ENCODE assay signal across 3 cellular contexts in the genomic region with DNA sequence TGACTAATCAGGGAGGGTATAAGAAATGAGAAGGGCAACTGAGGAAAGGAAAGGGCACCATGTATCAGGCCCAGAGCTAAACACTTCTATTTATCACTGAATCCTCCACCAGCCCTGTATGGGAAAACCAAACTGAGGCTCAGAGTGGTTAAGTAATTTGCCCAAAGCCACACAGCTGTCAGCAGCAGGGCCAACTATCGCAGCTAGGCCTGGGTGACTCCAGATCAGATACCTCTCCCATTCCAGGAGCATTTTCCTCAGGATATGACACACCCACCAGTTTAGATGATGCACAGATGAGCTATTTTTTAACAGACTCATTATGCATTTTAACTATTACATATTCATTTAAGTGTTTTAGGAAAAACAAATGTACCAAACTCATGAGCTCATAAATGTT.
A peak's percentile ranks its signal among the peaks of the same experiment; 100 is the strongest.
TF ChIP-seq lines count a peak whose summit lies in the region.

No MANE protein-coding gene starts in this region.

TF ChIP-seq in HepG2, 621 proteins besides CTCF, POLR2A, EP300 and RAD21:
- TF ChIP-seq, protein P1, sequence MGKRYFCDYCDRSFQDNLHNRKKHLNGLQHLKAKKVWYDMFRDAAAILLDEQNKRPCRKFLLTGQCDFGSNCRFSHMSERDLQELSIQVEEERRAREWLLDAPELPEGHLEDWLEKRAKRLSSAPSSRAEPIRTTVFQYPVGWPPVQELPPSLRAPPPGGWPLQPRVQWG (CRISPR knock-in tag; IDR thresholded peaks at IDR 0.05; ENCODE audit: borderline replicate concordance, low read depth) = no peak
- peak; percentile 73; the same call in 1 of the 2 replicates for TF ChIP-seq ZNF768 (CRISPR knock-in tag; IDR thresholded peaks at IDR 0.05)
TF ChIP-seq in HepG2: peak in this region for 1.

TF ChIP-seq in HEK293, 187 proteins besides CTCF, POLR2A, EP300 and RAD21:
- TF ChIP-seq ZNF768 (tag by site-specific recombination; IDR thresholded peaks at IDR 0.05) (peak; percentile 74), FEZF1 (tag by site-specific recombination; IDR thresholded peaks at IDR 0.05) (no peak)

TF ChIP-seq in GM12878, 131 proteins besides CTCF, POLR2A, EP300 and RAD21:
- peak; percentile 17; the same call in 1 of the 2 replicates for TF ChIP-seq SMARCA5 (IDR thresholded peaks at IDR 0.05)
- TF ChIP-seq KAT2A (conservative IDR thresholded peaks at IDR 0.05; ENCODE audit: control insufficient read depth, low read depth, low read length) = no peak
